ENCODE assay signal across 25 cellular contexts in the genomic region with DNA sequence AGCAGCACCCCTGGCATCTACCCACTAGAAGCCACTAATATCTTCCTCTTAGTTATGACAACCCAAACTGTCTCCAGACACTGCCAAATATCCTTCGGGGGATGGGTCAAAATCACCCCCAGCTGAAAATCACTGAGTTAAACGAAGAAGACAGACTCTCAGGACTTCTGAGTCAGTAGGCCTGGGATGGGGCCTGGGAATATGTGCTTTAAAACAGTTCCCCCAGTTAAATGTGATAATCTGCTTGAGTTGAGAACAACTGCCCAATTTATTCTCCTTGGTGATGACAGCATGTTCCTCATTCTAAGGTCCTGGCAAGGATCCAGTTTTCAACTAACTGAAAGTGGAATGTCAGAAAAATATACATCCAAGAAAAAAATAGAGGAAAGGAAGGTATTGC. TPM values are rescaled to one million over a fixed set of nuclear protein-coding genes. Genes with fewer than 3 reads are reported as not detected.
DNase-seq lines count a peak whose midpoint lies in the region; TF ChIP-seq lines count a peak whose summit lies in the region.
"Had no signal": no experiment of that assay in that cellular context is flagged by ENCODE, and none has a peak within 500 bp of the region (broad histone marks: within the 10 kb centered on the region; RNA-seq: fewer than 3 reads in every experiment).

No MANE protein-coding gene starts in this region.

- H3K27me3 ChIP-seq in HAP-1 (ENCODE audit: low read depth): no peaks in the 10 kb centered on the region
- H3K27me3 ChIP-seq: foreskin keratinocyte had no signal

- no peaks in the 10 kb centered on the region for H3K9me3 ChIP-seq in HAP-1
- H3K9me3 ChIP-seq: adrenal gland, stomach had no signal

- TF ChIP-seq CTCF in AG04449 (IDR thresholded peaks at IDR 0.05; ENCODE audit: insufficient read depth, low read length, missing control alignments): no peak
- no peak for TF ChIP-seq CTCF in cardiac fibroblast (IDR thresholded peaks at IDR 0.05; ENCODE audit: low read depth, low read length)

- peak; percentile 21 for DNase-seq in AG04449 (ENCODE audit: low read depth, low spot score)
- DNase-seq in M059J (ENCODE audit: low read depth): peak; percentile 22
- peak; percentile 48 to 60 for DNase-seq in cardiac fibroblast (ENCODE audit: low read depth in 2 of 2)
- DNase-seq in lung microvascular endothelial cell (ENCODE audit: low read depth in 2 of 2): peak; percentile 7 to 83
- DNase-seq in HAP-1 (ENCODE audit: low spot score in 2 of 2): no peak
- no peak for DNase-seq in NCI-H69 (lab: John Stamatoyannopoulos, UW)
- DNase-seq in central memory CD4-positive, alpha-beta T cell: no peak
- no peak for DNase-seq in NCI-H1092 treated with DMSO at 0.1 percent for 48 hours (lab: John Stamatoyannopoulos, UW)
- DNase-seq: activated CD4-positive, alpha-beta T cell treated with anti-CD3 and anti-CD28 coated beads for 4 hours; endodermal cell; foreskin keratinocyte; mammary epithelial cell; naive thymus-derived CD8-positive, alpha-beta T cell; NCI-H1048; NCI-H2081 treated with DMSO at 0.1 percent for 48 hours; NCI-H446 treated with DMSO at 0.1 percent for 48 hours; posterior cingulate gyrus; stimulated activated CD4-positive, alpha-beta T cell treated with anti-CD3 and anti-CD28 coated beads, Interleukin-2, amount 100 ng/mL, for 48 hours; stomach; SW 1271 had no signal

- H3K4me1 ChIP-seq in HAP-1: no peaks in the 10 kb centered on the region
- H3K4me1 ChIP-seq: adrenal gland, foreskin keratinocyte, stomach had no signal

- CTCF ChIA-PET in AG04449 (lab: Yijun Ruan, JAX): no interaction called here

- H3K36me3 ChIP-seq in HAP-1 (replicated peaks): no peaks in the 10 kb centered on the region
- H3K36me3 ChIP-seq: adrenal gland, stomach had no signal

- no peak overlapping the region for H3K4me3 ChIP-seq in AG04449 (ENCODE audit: low read depth, low read length)
- H3K4me3 ChIP-seq in cardiac fibroblast (replicated peaks in 1 of 2; ENCODE audit: low read depth in 2 of 2, low read length in 2 of 2): no peak overlapping the region
- H3K4me3 ChIP-seq in HAP-1: no peak overlapping the region
- H3K4me3 ChIP-seq: adrenal gland, skin epidermis, stomach had no signal

- POLR2A ChIA-PET in AG04449 (lab: Yijun Ruan, JAX): no interaction called here

- in situ Hi-C loops in HAP-1 (cut with MboI; ENCODE audit: low sequenced_read_pairs): no loop called here

RNA-seq across cellular contexts. Expression of gene CBLL2, which starts 52.4 kb away (rescaled TPM):
- not detected in 2 replicates for total RNA-seq in M059J (2014; rRNA removed; shearing (Covaris generic))
- total RNA-seq in lung microvascular endothelial cell: not detected in 2 replicates
- total RNA-seq: A673; adrenal gland; endodermal cell; foreskin keratinocyte; kidney epithelial cell; mammary epithelial cell; naive thymus-derived CD8-positive, alpha-beta T cell; stomach; ureter had no signal

Comparison
In these comparisons a context has a peak if more than half of its experiments do, and no peak if none do; other contexts are left out.
1. DNase-seq: peak in AG04449 (single experiment), M059J (single experiment), cardiac fibroblast (2 of 2) and lung microvascular endothelial cell (2 of 2); none in HAP-1 (0 of 2), NCI-H69 (single experiment), central memory CD4-positive, alpha-beta T cell (single experiment) and NCI-H1092 treated with DMSO at 0.1 percent for 48 hours (single experiment).